9 cellular contexts compared by ENCODE assay signal in genomic region chr5:43063731-43064171, GRCh38. TPM values are rescaled to one million over a fixed set of nuclear protein-coding genes. Genes with fewer than 3 reads are reported as not detected.
DNase-seq lines count a peak whose midpoint lies in the region; ATAC-seq, FAIRE-seq and TF ChIP-seq lines count a peak whose summit lies in the region.
"Had no signal": no experiment of that assay in that cellular context is flagged by ENCODE, and none has a peak within 500 bp of the region (broad histone marks: within the 10 kb centered on the region; RNA-seq: fewer than 3 reads in every experiment).

No MANE protein-coding gene starts in this region.

- H3K9me3 ChIP-seq in T-helper 17 cell (ENCODE audit: control insufficient read depth, low read length, poor library complexity, severe bottlenecking) = no peaks in the 10 kb centered on the region
- H3K9me3 ChIP-seq in skeletal muscle tissue (ENCODE audit: control insufficient read depth in 3 of 3, low read length in 3 of 3) = no peaks in the 10 kb centered on the region

- no peak for ATAC-seq in T-helper 17 cell
- ATAC-seq: activated CD4-positive, CD25-positive, alpha-beta regulatory T cell treated with anti-CD3 and anti-CD28 coated beads, Interleukin-2, amount 50 U/mL, for 24 hours had no signal

- no peak for TF ChIP-seq CTCF in fibroblast of pulmonary artery (IDR thresholded peaks at IDR 0.05; ENCODE audit: low read length, missing control alignments)

- DNase-seq in H54 (ENCODE audit: insufficient read length, low spot score) = peak; percentile 24
- no peak for DNase-seq in T-helper 17 cell
- peak; percentile 52 for DNase-seq in fibroblast of pulmonary artery (ENCODE audit: low read depth)
- DNase-seq in NCI-H226 = no peak
- no peak for DNase-seq in NCI-H146 (lab: John Stamatoyannopoulos, UW)
- DNase-seq in activated gamma-delta T cell treated with Interleukin-2 at 50 U/mL for 16 hours = no peak
- no peak for DNase-seq in ureter (ENCODE audit: low spot score)

- H3K4me3 ChIP-seq in fibroblast of pulmonary artery (replicated peaks; ENCODE audit: low read depth, low read length) (no peak overlapping the region), skeletal muscle tissue (ENCODE audit: low read length in 3 of 3) (peak overlapping the region in 1 of 3 donors; percentile 93)

- H3K4me1 Mint-ChIP-seq in T-helper 17 cell = peaks cover 25% of the 10 kb centered on the region

- H3K9ac ChIP-seq in skeletal muscle tissue (ENCODE audit: low read depth in 1 of 3, low read length in 3 of 3) = peak overlapping the region in 1 of 3 donors; percentile 100

- H3K27ac ChIP-seq in skeletal muscle tissue (ENCODE audit: low read depth, low read length) = peak overlapping the region; percentile 98

- peaks cover 2% of the 10 kb centered on the region for H3K36me3 Mint-ChIP-seq in T-helper 17 cell (ENCODE audit: low read depth)

- H3K27ac Mint-ChIP-seq in T-helper 17 cell = peak overlapping the region; percentile 99

- TF ChIP-seq POLR2A in H54 (IDR thresholded peaks at IDR 0.05; ENCODE audit: low read depth, low read length) = no peak

- no peaks in the 10 kb centered on the region for H3K36me3 ChIP-seq in skeletal muscle tissue (ENCODE audit: control insufficient read depth in 3 of 3, insufficient read depth in 3 of 3, low read length in 3 of 3)

- no peak for FAIRE-seq in H54 (lab: Jason Lieb, UNC)

- H3K27me3 ChIP-seq in skeletal muscle tissue (ENCODE audit: control insufficient read depth in 3 of 3, insufficient read depth in 3 of 3, low read length in 3 of 3) = no peaks in the 10 kb centered on the region

- H3K4me1 ChIP-seq in skeletal muscle tissue (ENCODE audit: control insufficient read depth in 3 of 3, insufficient read depth in 3 of 3, low read length in 3 of 3) = peaks cover 15 to 16% (median 16%) of the 10 kb centered on the region in 3 donors

- no peaks in the 10 kb centered on the region for H3K27me3 Mint-ChIP-seq in T-helper 17 cell

- H3K4me3 Mint-ChIP-seq in T-helper 17 cell = no peak overlapping the region

RNA-seq across cellular contexts. Expression of gene ANXA2R, which starts 23.6 kb away (rescaled TPM):
- total RNA-seq in T-helper 17 cell (10 to 100 TPM; 33.0 to 44.0 TPM), skeletal muscle tissue (1.6 TPM), ureter (4.4 TPM)

RNA-seq across cellular contexts. Expression of gene ZNF131, which starts 57.0 kb away (rescaled TPM):
- total RNA-seq in T-helper 17 cell (10 to 100 TPM; 68.0 to 69.9 TPM), skeletal muscle tissue (32.9 TPM), ureter (36.7 TPM)

Comparison
In these comparisons a context has a peak if more than half of its experiments do, and no peak if none do; other contexts are left out.
1. DNase-seq: peak in H54 (single experiment) and fibroblast of pulmonary artery (single experiment); none in T-helper 17 cell (0 of 3), NCI-H226 (single experiment), NCI-H146 (single experiment), activated gamma-delta T cell treated with Interleukin-2 at 50 U/mL for 16 hours (single experiment) and ureter (single experiment).